34 cellular contexts compared by ENCODE assay signal in genomic region chr19:47696635-47697034, GRCh38. TPM values are rescaled to one million over a fixed set of nuclear protein-coding genes. Genes with fewer than 3 reads are reported as not detected.
"Had no signal": no experiment of that assay in that cellular context is flagged by ENCODE, and none has a peak within 500 bp of the region (broad histone marks: within the 10 kb centered on the region; RNA-seq: fewer than 3 reads in every experiment).

No MANE protein-coding gene starts in this region.

- H3K4me1 ChIP-seq: Peyer's patch had no signal

- H3K27me3 ChIP-seq: brain microvascular endothelial cell, Peyer's patch had no signal

- H3K27ac ChIP-seq: brain microvascular endothelial cell, Peyer's patch had no signal

- H3K9me3 ChIP-seq: Peyer's patch had no signal

- FAIRE-seq: TTC549 had no signal

- H3K4me3 ChIP-seq: Peyer's patch had no signal

- ATAC-seq: activated CD4-positive, alpha-beta T cell treated with anti-CD3 and anti-CD28 coated beads for 36 hours; activated CD4-positive, CD25-positive, alpha-beta regulatory T cell treated with anti-CD3 and anti-CD28 coated beads, Interleukin-2, amount 50 U/mL, for 24 hours; activated CD8-positive, alpha-beta T cell treated with anti-CD3 and anti-CD28 coated beads, Interleukin-2, amount 10 ng/mL, durations not matched to agents 7 days and 5 days; activated T-cell treated with anti-CD3 and anti-CD28 coated beads, Interleukin-2, amount 50 U/mL, for 4 hours; PC-3; Right ventricle myocardium inferior; WTC11 had no signal

- DNase-seq: activated CD4-positive, alpha-beta T cell treated with anti-CD3 and anti-CD28 coated beads for 36 hours; activated CD4-positive, alpha-beta T cell treated with anti-CD3 and anti-CD28 coated beads, Interleukin-2, amount 10 ng/mL, durations not matched to agents 7 days and 5 days; activated CD4-positive, alpha-beta T cell treated with anti-CD3 and anti-CD28 coated beads, Interleukin-2, amount 50 U/mL, for 48 hours; activated CD8-positive, alpha-beta memory T cell treated with anti-CD3 and anti-CD28 coated beads, Interleukin-2, amount 50 U/mL, for 4 hours; activated CD8-positive, alpha-beta T cell treated with anti-CD3 and anti-CD28 coated beads, Interleukin-2, amount 10 ng/mL, durations not matched to agents 7 days and 5 days; activated gamma-delta T cell treated with Interleukin-2 at 50 U/mL for 16 hours; activated naive CD4-positive, alpha-beta T cell treated with anti-CD3 and anti-CD28 coated beads, Interleukin-2, amount 10 ng/mL, durations not matched to agents 7 days and 5 days; activated naive CD8-positive, alpha-beta T cell treated with anti-CD3 and anti-CD28 coated beads for 36 hours; activated T-cell treated with anti-CD3 and anti-CD28 coated beads for 4 hours; activated T-cell treated with anti-CD3 and anti-CD28 coated beads, Interleukin-2, amount 50 U/mL, for 4 hours; amniotic stem cell; aorta; brain microvascular endothelial cell; central memory CD4-positive, alpha-beta T cell; Karpas-422; KBM-7; NCI-H1105; NCI-H1417 treated with DMSO at 0.1 percent for 48 hours; NCI-H1930; NCI-H2081 treated with DMSO at 0.1 percent for 48 hours; NCI-H2171; NCI-H510A; NCI-H526; NCI-H748 treated with DMSO at 0.1 percent for 48 hours; NK-92 treated with Interleukin-12 subunit alpha and Interleukin-12 subunit beta, amount 100 ng/mL, for 24 hours; PC-3; Peyer's patch; RPMI8226; SIG-M5; T1000 had no signal

RNA-seq across cellular contexts. Expression of gene EHD2, which starts 16.6 kb away (rescaled TPM):
- total RNA-seq: activated CD4-positive, alpha-beta T cell treated with anti-CD3 and anti-CD28 coated beads, Interleukin-2, amount 10 ng/mL, durations not matched to agents 7 days and 5 days had no signal
